20 cellular contexts compared by ENCODE assay signal in genomic region chr10:119423911-119424590, GRCh38.
DNase-seq lines count a peak whose midpoint lies in the region; ATAC-seq and TF ChIP-seq lines count a peak whose summit lies in the region.
"Had no signal": no experiment of that assay in that cellular context is flagged by ENCODE, and none has a peak within 500 bp of the region (broad histone marks: within the 10 kb centered on the region; RNA-seq: fewer than 3 reads in every experiment).

No MANE protein-coding gene starts in this region.

- peaks cover 27% of the 10 kb centered on the region for H3K36me3 Mint-ChIP-seq in endothelial cell (ENCODE audit: low read depth, unreplicated experiment)
- H3K36me3 Mint-ChIP-seq: IgD-negative memory B cell had no signal

- peaks cover 0 to 17% of the 10 kb centered on the region in 2 donors for H3K4me1 ChIP-seq in right atrium auricular region
- H3K4me1 ChIP-seq in lung (ENCODE audit: control insufficient read depth in 2 of 2, insufficient read depth in 2 of 2, low read length in 2 of 2), result peaks cover 0 to 2% of the 10 kb centered on the region in 2 donors
- H3K4me1 ChIP-seq in thyroid gland, result peaks cover 28 to 39% of the 10 kb centered on the region in 2 donors
- H3K4me1 ChIP-seq: Caco-2 had no signal

- H3K27me3 ChIP-seq in right atrium auricular region, result no peaks in the 10 kb centered on the region
- H3K27me3 ChIP-seq in lung (ENCODE audit: control insufficient read depth, insufficient read depth), result no peaks in the 10 kb centered on the region
- H3K27me3 ChIP-seq in thyroid gland, result no peaks in the 10 kb centered on the region

- H3K4me1 Mint-ChIP-seq in endothelial cell (ENCODE audit: unreplicated experiment), result peaks cover 5% of the 10 kb centered on the region

- DNase-seq in left ventricle myocardium superior, result peak; percentile 32
- no peak for DNase-seq in right atrium auricular region (ENCODE audit: low spot score)
- DNase-seq in endothelial cell (ENCODE audit: low spot score), result no peak
- no peak for DNase-seq in lung (ENCODE audit: low spot score)
- peak; percentile 36 to 56 for DNase-seq in thyroid gland
- DNase-seq in stimulated activated CD4-positive, alpha-beta T cell treated with anti-CD3 and anti-CD28 coated beads, Interleukin-2, amount 100 ng/mL, for 48 hours, result no peak
- no peak for DNase-seq in NCI-H82 treated with DMSO at 0.1 percent for 48 hours (lab: John Stamatoyannopoulos, UW; ENCODE audit: unreplicated experiment)
- DNase-seq in NCI-H187 treated with DMSO at 0.1 percent for 48 hours (lab: John Stamatoyannopoulos, UW), result no peak
- DNase-seq: ACHN; AML-193; Caco-2; CD4-positive, alpha-beta T cell; GDM1; H7; HFFc6 had no signal

- peaks cover 53% of the 10 kb centered on the region for H3K36me3 ChIP-seq in right atrium auricular region
- peaks cover 0 to 45% of the 10 kb centered on the region in 2 donors for H3K36me3 ChIP-seq in lung (ENCODE audit: control insufficient read depth in 2 of 2, insufficient read depth in 2 of 2, low read length in 2 of 2)
- peaks cover 6 to 14% of the 10 kb centered on the region in 2 donors for H3K36me3 ChIP-seq in thyroid gland

- H3K4me3 ChIP-seq in right atrium auricular region (no peak overlapping the region), lung (no peak overlapping the region), thyroid gland (replicated peaks in 1 of 3) (no peak overlapping the region)
- H3K4me3 ChIP-seq: GM23338 had no signal

- WGBS in lung, 2 donors, result 82 to 86% methylated on average over 5 of the region's 5 CpGs
- WGBS in thyroid gland, 2 donors, result 62 to 76% methylated on average over 3 to 5 of the region's 5 CpGs

- H3K9me3 Mint-ChIP-seq in endothelial cell (ENCODE audit: unreplicated experiment), result no peaks in the 10 kb centered on the region
- H3K9me3 Mint-ChIP-seq: CD4-positive, alpha-beta T cell; GM23338; HFFc6; IgD-negative memory B cell had no signal

- H3K27ac ChIP-seq in right atrium auricular region (no peak overlapping the region), lung (ENCODE audit: low read depth in 1 of 2, low read length in 1 of 2) (no peak overlapping the region), thyroid gland (peak overlapping the region in 2 of 3 donors; percentile 62 to 66)
- H3K27ac ChIP-seq: C4-2B had no signal

- peak overlapping the region; percentile 43 for H3K4me3 Mint-ChIP-seq in endothelial cell (ENCODE audit: unreplicated experiment)
- H3K4me3 Mint-ChIP-seq: CD4-positive, alpha-beta T cell; GM23338; HFFc6; IgD-negative memory B cell had no signal

- TF ChIP-seq CTCF in right atrium auricular region (IDR thresholded peaks at IDR 0.05) (no peak), endothelial cell (IDR thresholded peaks at IDR 0.05; ENCODE audit: unreplicated experiment) (no peak), lung (IDR thresholded peaks at IDR 0.05; ENCODE audit: control extremely low read depth, extremely low read depth) (no peak), thyroid gland (IDR thresholded peaks at IDR 0.05) (no peak)

- H3K27ac Mint-ChIP-seq in endothelial cell (ENCODE audit: unreplicated experiment), result no peak overlapping the region
- H3K27ac Mint-ChIP-seq: CD4-positive, alpha-beta T cell; GM23338; HFFc6 had no signal

- no peaks in the 10 kb centered on the region for H3K9me3 ChIP-seq in right atrium auricular region
- H3K9me3 ChIP-seq in lung (ENCODE audit: control insufficient read depth in 2 of 2, insufficient read depth in 1 of 2, low read length in 1 of 2), result peaks cover 0 to 14% of the 10 kb centered on the region in 2 donors
- no peaks in the 10 kb centered on the region for H3K9me3 ChIP-seq in thyroid gland
- H3K9me3 ChIP-seq: Caco-2 had no signal

- H3K27me3 Mint-ChIP-seq in endothelial cell (ENCODE audit: unreplicated experiment), result peaks cover 31% of the 10 kb centered on the region
- H3K27me3 Mint-ChIP-seq: CD4-positive, alpha-beta T cell; IgD-negative memory B cell had no signal

- TF ChIP-seq POLR2A in thyroid gland (IDR thresholded peaks at IDR 0.05), result no peak

- intact Hi-C loops in left ventricle myocardium superior (cut with micrococcal nuclease), result no loop called here
- intact Hi-C loops in thyroid gland (cut with DNase I), result no loop called here

- ATAC-seq in left ventricle myocardium superior (no peak), lung (ENCODE audit: insufficient read depth, low FRiP score) (peak; percentile 10)
- ATAC-seq: GM23338, HCT116, HepG2 had no signal

Comparison
In these comparisons a context has a peak if more than half of its experiments do, and no peak if none do; other contexts are left out.
1. DNase-seq: peak in left ventricle myocardium superior (single experiment) and thyroid gland (2 of 2); none in right atrium auricular region (single experiment), endothelial cell (single experiment), lung (single experiment), stimulated activated CD4-positive, alpha-beta T cell treated with anti-CD3 and anti-CD28 coated beads, Interleukin-2, amount 100 ng/mL, for 48 hours (0 of 2), NCI-H82 treated with DMSO at 0.1 percent for 48 hours (single experiment) and NCI-H187 treated with DMSO at 0.1 percent for 48 hours (single experiment).
2. H3K27ac ChIP-seq: peak in thyroid gland (2 of 3); none in right atrium auricular region (0 of 2) and lung (0 of 2).